18 cellular contexts compared by ENCODE assay signal in genomic region chr5:146620031-146620662, GRCh38.
"Had no signal": no experiment of that assay in that cellular context is flagged by ENCODE, and none has a peak within 500 bp of the region (broad histone marks: within the 10 kb centered on the region; RNA-seq: fewer than 3 reads in every experiment).

No MANE protein-coding gene starts in this region.

- H3K4me1 Mint-ChIP-seq: activated naive CD8-positive, alpha-beta T cell treated with anti-CD3 and anti-CD28 coated beads, Interleukin-2, amount 50 U/mL, for 24 hours; activated T-helper 17 cell treated with anti-CD3 and anti-CD28 coated beads, Interleukin-2, amount 50 U/mL, for 72 hours had no signal

- H3K27me3 ChIP-seq: ascending aorta, cardiac muscle cell, esophagus squamous epithelium, hepatocyte, ovary, suprapubic skin had no signal

- DNase-seq: activated CD4-positive, alpha-beta T cell treated with anti-CD3 and anti-CD28 coated beads for 1 hour; activated CD4-positive, alpha-beta T cell treated with anti-CD3 and anti-CD28 coated beads, Interleukin-2, amount 50 U/mL, for 48 hours; activated naive CD4-positive, alpha-beta T cell treated with anti-CD3 and anti-CD28 coated beads for 36 hours; activated naive CD8-positive, alpha-beta T cell treated with anti-CD3 and anti-CD28 coated beads, Interleukin-2, amount 50 U/mL, for 24 hours; esophagus squamous epithelium; islet precursor cell; ovary; stimulated activated naive CD8-positive, alpha-beta T cell treated with anti-CD3 and anti-CD28 coated beads, Interleukin-15, Interleukin-2, amounts not matched to agents 100 U/mL and 50 U/mL, for 24 hours had no signal

- H3K9me3 ChIP-seq: ovary, suprapubic skin had no signal

- H3K4me1 ChIP-seq: ascending aorta, esophagus squamous epithelium, suprapubic skin had no signal

- H3K27ac Mint-ChIP-seq: activated naive CD4-positive, alpha-beta T cell treated with anti-CD3 and anti-CD28 coated beads for 36 hours; activated naive CD8-positive, alpha-beta T cell treated with anti-CD3 and anti-CD28 coated beads, Interleukin-2, amount 50 U/mL, for 24 hours; activated T-helper 17 cell treated with anti-CD3 and anti-CD28 coated beads, Interleukin-2, amount 50 U/mL, for 72 hours; type B pancreatic cell had no signal

- H3K27ac ChIP-seq: ascending aorta, cardiac muscle cell, esophagus squamous epithelium, hepatocyte, ovary, suprapubic skin had no signal

- H3K27me3 Mint-ChIP-seq: activated naive CD8-positive, alpha-beta T cell treated with anti-CD3 and anti-CD28 coated beads, Interleukin-2, amount 50 U/mL, for 24 hours; activated T-helper 17 cell treated with anti-CD3 and anti-CD28 coated beads, Interleukin-2, amount 50 U/mL, for 72 hours; type B pancreatic cell had no signal

- H3K36me3 ChIP-seq: ascending aorta, cardiac muscle cell, esophagus squamous epithelium, ovary, suprapubic skin had no signal

- H2AFZ ChIP-seq: hepatocyte had no signal

- FAIRE-seq: colon, endothelial cell of umbilical vein had no signal

- H3K79me2 ChIP-seq: hepatocyte had no signal

- H3K4me3 Mint-ChIP-seq: activated naive CD4-positive, alpha-beta T cell treated with anti-CD3 and anti-CD28 coated beads for 36 hours; activated naive CD8-positive, alpha-beta T cell treated with anti-CD3 and anti-CD28 coated beads, Interleukin-2, amount 50 U/mL, for 24 hours; activated T-helper 17 cell treated with anti-CD3 and anti-CD28 coated beads, Interleukin-2, amount 50 U/mL, for 72 hours; neural crest cell; type B pancreatic cell had no signal

- H3K4me2 ChIP-seq: hepatocyte had no signal

- H3K4me3 ChIP-seq: ascending aorta, cardiac muscle cell, esophagus squamous epithelium, hepatocyte, lung, ovary, suprapubic skin had no signal
